Comparison of ENCODE assay signal across 8 cellular contexts in the genomic region with DNA sequence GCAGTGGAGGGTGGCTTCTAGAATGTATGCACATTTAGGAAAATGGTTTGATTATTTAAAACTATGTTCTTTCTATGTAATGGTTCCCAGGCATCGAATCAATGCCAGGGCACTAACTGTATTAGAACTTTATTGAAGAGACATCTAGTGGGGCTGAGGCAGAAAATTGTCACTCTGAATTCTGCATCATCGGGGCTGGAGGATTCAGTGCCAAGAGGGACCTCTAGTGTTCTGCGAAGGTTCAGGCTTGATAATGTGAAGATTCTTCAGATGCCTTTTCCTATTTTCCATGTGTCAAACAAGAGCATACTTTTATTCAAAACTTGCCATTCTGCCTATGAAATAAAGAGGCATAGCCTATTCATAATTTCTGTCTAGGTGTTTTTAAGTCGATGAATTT.
A peak's percentile ranks its signal among the peaks of the same experiment; 100 is the strongest.
DNase-seq lines count a peak whose midpoint lies in the region; ATAC-seq and TF ChIP-seq lines count a peak whose summit lies in the region.

No MANE protein-coding gene starts in this region.

- no peak overlapping the region for H3K27ac ChIP-seq in caudate nucleus (ENCODE audit: low read depth, low read length)

- no peak overlapping the region for H3K4me3 ChIP-seq in GM06990 (replicated peaks; ENCODE audit: low read depth, low read length)

- H3K27ac Mint-ChIP-seq in nephron, result peak overlapping the region in 2 of 3 experiments; percentile 12 to 45

- peaks cover 3% of the 10 kb centered on the region for H3K9me3 Mint-ChIP-seq in nephron

- no peak overlapping the region for H3K4me3 Mint-ChIP-seq in nephron

- no peaks in the 10 kb centered on the region for H3K27me3 Mint-ChIP-seq in nephron (ENCODE audit: low read depth)

- no peaks in the 10 kb centered on the region for H3K36me3 Mint-ChIP-seq in nephron (ENCODE audit: low read depth)

- TF ChIP-seq CTCF in GM06990 (IDR thresholded peaks at IDR 0.05; ENCODE audit: insufficient read depth, low read length, poor library complexity, severe bottlenecking) (peak; percentile 42), nephron (IDR thresholded peaks at IDR 0.05; ENCODE audit: unreplicated experiment in 3 of 3) (peak; percentile 41 to 60 (median 59))

- DNase-seq in GM06990 (ENCODE audit: extremely low read depth, insufficient read length) (no peak), NCI-H2081 treated with DMSO at 0.1 percent for 48 hours (lab: John Stamatoyannopoulos, UW) (peak; percentile 44), caudate nucleus (lab: John Stamatoyannopoulos, UW) (peak in 39 of 61 donors; percentile 1 to 88 (median 30)), GOT3 (lab: John Stamatoyannopoulos, UW) (no peak)

- H3K36me3 ChIP-seq in GM06990 (ENCODE audit: control insufficient read depth, insufficient read depth, low read length), result no peaks in the 10 kb centered on the region

- ATAC-seq in HG03521 (IDR thresholded peaks at IDR 0.05; ENCODE audit: unreplicated experiment), result no peak
- ATAC-seq in GM18520 (IDR thresholded peaks at IDR 0.05; ENCODE audit: unreplicated experiment), result no peak
- ATAC-seq in HG03439 (IDR thresholded peaks at IDR 0.05; ENCODE audit: unreplicated experiment), result no peak

- peaks cover 43% of the 10 kb centered on the region for H3K4me1 Mint-ChIP-seq in nephron

- H3K27me3 ChIP-seq in GM06990 (replicated peaks; ENCODE audit: control insufficient read depth, insufficient read depth, low read length), result no peaks in the 10 kb centered on the region

Comparison
In these comparisons a context has a peak if more than half of its experiments do, and no peak if none do; other contexts are left out.
1. DNase-seq: peak in NCI-H2081 treated with DMSO at 0.1 percent for 48 hours (single experiment) and caudate nucleus (39 of 61); none in GM06990 (single experiment) and GOT3 (single experiment).